Comparison of ENCODE assay signal across 18 cellular contexts in genomic region chr2:72153924-72154323, GRCh38. TPM values are rescaled to one million over a fixed set of nuclear protein-coding genes. Genes with fewer than 3 reads are reported as not detected.
DNase-seq lines count a peak whose midpoint lies in the region; ATAC-seq and TF ChIP-seq lines count a peak whose summit lies in the region.
"Had no signal": no experiment of that assay in that cellular context is flagged by ENCODE, and none has a peak within 500 bp of the region (broad histone marks: within the 10 kb centered on the region; RNA-seq: fewer than 3 reads in every experiment).

No MANE protein-coding gene starts in this region.

- TF ChIP-seq EP300 in SK-N-SH (IDR thresholded peaks at IDR 0.05; ENCODE audit: borderline replicate concordance in 1 of 2, low read depth in 1 of 2, low read length in 1 of 2), result no peak

- H3K4me1 Mint-ChIP-seq in activated CD4-positive, alpha-beta memory T cell treated with anti-CD3 and anti-CD28 coated beads, Interleukin-2, amount 10 ng/mL, durations not matched to agents 7 days and 5 days, result peaks cover 14% of the 10 kb centered on the region
- H3K4me1 Mint-ChIP-seq in activated CD4-positive, alpha-beta memory T cell treated with anti-CD3 and anti-CD28 coated beads for 36 hours (ENCODE audit: low read depth), result peaks cover 14% of the 10 kb centered on the region
- H3K4me1 Mint-ChIP-seq in osteocyte (ENCODE audit: unreplicated experiment) (peaks cover 13% of the 10 kb centered on the region), HFFc6 (ENCODE audit: low read depth) (peaks cover 16% of the 10 kb centered on the region)

- H3K79me2 ChIP-seq in SK-N-SH (ENCODE audit: insufficient read depth), result no peaks in the 10 kb centered on the region

- no peaks in the 10 kb centered on the region for H3K36me3 Mint-ChIP-seq in activated CD4-positive, alpha-beta memory T cell treated with anti-CD3 and anti-CD28 coated beads, Interleukin-2, amount 10 ng/mL, durations not matched to agents 7 days and 5 days (ENCODE audit: low read depth)
- H3K36me3 Mint-ChIP-seq in activated CD4-positive, alpha-beta memory T cell treated with anti-CD3 and anti-CD28 coated beads for 36 hours, result peaks cover 1% of the 10 kb centered on the region
- no peaks in the 10 kb centered on the region for H3K36me3 Mint-ChIP-seq in osteocyte (ENCODE audit: unreplicated experiment)
- no peaks in the 10 kb centered on the region for H3K36me3 Mint-ChIP-seq in HFFc6 (ENCODE audit: low read depth)
- H3K36me3 Mint-ChIP-seq: CD4-positive, alpha-beta memory T cell had no signal

- intact Hi-C loops in activated CD4-positive, alpha-beta memory T cell treated with anti-CD3 and anti-CD28 coated beads for 36 hours (cut with micrococcal nuclease), result no loop called here

- no peak overlapping the region for H3K27ac ChIP-seq in lung (ENCODE audit: low read depth in 1 of 2, low read length in 1 of 2)
- H3K27ac ChIP-seq in SK-N-SH (ENCODE audit: low read depth in 2 of 2, low read length in 1 of 2), result no peak overlapping the region
- H3K27ac ChIP-seq: 22Rv1, A549, C4-2B had no signal

- peaks cover 36% of the 10 kb centered on the region for H3K27me3 Mint-ChIP-seq in activated CD4-positive, alpha-beta memory T cell treated with anti-CD3 and anti-CD28 coated beads, Interleukin-2, amount 10 ng/mL, durations not matched to agents 7 days and 5 days
- H3K27me3 Mint-ChIP-seq in activated CD4-positive, alpha-beta memory T cell treated with anti-CD3 and anti-CD28 coated beads for 36 hours, result peaks cover 53% of the 10 kb centered on the region
- H3K27me3 Mint-ChIP-seq in osteocyte (ENCODE audit: unreplicated experiment), result peaks cover 48% of the 10 kb centered on the region
- peaks cover 50% of the 10 kb centered on the region for H3K27me3 Mint-ChIP-seq in HFFc6 (ENCODE audit: insufficient read depth)

- H3K27me3 ChIP-seq in lung (ENCODE audit: control insufficient read depth, insufficient read depth), result no peaks in the 10 kb centered on the region
- peaks cover 9% of the 10 kb centered on the region; the same call in 1 of the 2 replicates for H3K27me3 ChIP-seq in SK-N-SH (ENCODE audit: insufficient read depth)

- no peak for TF ChIP-seq RAD21 in SK-N-SH (IDR thresholded peaks at IDR 0.05; ENCODE audit: low read length)

- H3K4me1 ChIP-seq in lung (ENCODE audit: control insufficient read depth in 2 of 2, insufficient read depth in 2 of 2, low read length in 2 of 2) (peaks cover 0 to 13% of the 10 kb centered on the region in 2 donors), SK-N-SH (ENCODE audit: control insufficient read depth in 1 of 2, insufficient read depth in 2 of 2, low read depth in 1 of 2, low read length in 1 of 2) (peaks cover 5 to 15% of the 10 kb centered on the region in 2 experiments; a peak in 1 of 4 replicates)

- H3K9ac ChIP-seq in SK-N-SH, result no peak overlapping the region

- POLR2A ChIA-PET in activated CD4-positive, alpha-beta memory T cell treated with anti-CD3 and anti-CD28 coated beads, Interleukin-2, amount 10 ng/mL, durations not matched to agents 7 days and 5 days (lab: Charles Lee), result no interaction called here
- POLR2A ChIA-PET in activated CD4-positive, alpha-beta memory T cell treated with anti-CD3 and anti-CD28 coated beads for 36 hours (lab: Charles Lee), result no interaction called here
- POLR2A ChIA-PET in SK-N-SH (lab: Yijun Ruan, JAX), result no interaction called here

- H3F3A ChIP-seq in SK-N-SH (replicated peaks; ENCODE audit: insufficient read depth), result no peaks in the 10 kb centered on the region

- H3K9me3 Mint-ChIP-seq in activated CD4-positive, alpha-beta memory T cell treated with anti-CD3 and anti-CD28 coated beads, Interleukin-2, amount 10 ng/mL, durations not matched to agents 7 days and 5 days, result no peaks in the 10 kb centered on the region
- no peaks in the 10 kb centered on the region for H3K9me3 Mint-ChIP-seq in activated CD4-positive, alpha-beta memory T cell treated with anti-CD3 and anti-CD28 coated beads for 36 hours
- H3K9me3 Mint-ChIP-seq in osteocyte (ENCODE audit: unreplicated experiment), result no peaks in the 10 kb centered on the region
- H3K9me3 Mint-ChIP-seq in HFFc6, result no peaks in the 10 kb centered on the region

- no peak overlapping the region for H3K4me2 ChIP-seq in SK-N-SH
- H3K4me2 ChIP-seq: A549 had no signal

- no peak overlapping the region for H3K4me3 Mint-ChIP-seq in activated CD4-positive, alpha-beta memory T cell treated with anti-CD3 and anti-CD28 coated beads, Interleukin-2, amount 10 ng/mL, durations not matched to agents 7 days and 5 days
- no peak overlapping the region for H3K4me3 Mint-ChIP-seq in activated CD4-positive, alpha-beta memory T cell treated with anti-CD3 and anti-CD28 coated beads for 36 hours
- H3K4me3 Mint-ChIP-seq in osteocyte (ENCODE audit: unreplicated experiment) (no peak overlapping the region), HFFc6 (no peak overlapping the region)
- H3K4me3 Mint-ChIP-seq: CD4-positive, alpha-beta memory T cell had no signal

- no peaks in the 10 kb centered on the region for H4K20me1 ChIP-seq in SK-N-SH (ENCODE audit: insufficient read depth)

- H3K9me3 ChIP-seq in lung (ENCODE audit: control insufficient read depth in 2 of 2, insufficient read depth in 1 of 2, low read length in 1 of 2) (no peaks in the 10 kb centered on the region), SK-N-SH (no peaks in the 10 kb centered on the region)
- H3K9me3 ChIP-seq: A549 had no signal

- no peak overlapping the region for H3K4me3 ChIP-seq in lung
- no peak overlapping the region for H3K4me3 ChIP-seq in SK-N-SH (ENCODE audit: low read depth in 2 of 2, low read length in 1 of 2)
- H3K4me3 ChIP-seq: A549 had no signal

- no peak for ATAC-seq in lung (ENCODE audit: insufficient read depth, low FRiP score)
- ATAC-seq: A549, HepG2 had no signal

- H2AFZ ChIP-seq in SK-N-SH (ENCODE audit: low read depth), result no peak overlapping the region

- H3K36me3 ChIP-seq in lung (ENCODE audit: control insufficient read depth in 2 of 2, insufficient read depth in 2 of 2, low read length in 2 of 2), result no peaks in the 10 kb centered on the region
- no peaks in the 10 kb centered on the region for H3K36me3 ChIP-seq in SK-N-SH (replicated peaks in 1 of 2; ENCODE audit: control insufficient read depth in 1 of 2, insufficient read depth in 2 of 2, low read length in 1 of 2)

- WGBS in lung, 2 donors, result 90 to 94% methylated on average over 5 of the region's 5 CpGs
- 84% methylated on average over 5 of the region's 5 CpGs for WGBS in SK-N-SH (ENCODE audit: low lambda C conversion rate)

- no peak for TF ChIP-seq CTCF in lung (IDR thresholded peaks at IDR 0.05; ENCODE audit: control extremely low read depth, extremely low read depth)
- no peak for TF ChIP-seq CTCF in osteocyte (IDR thresholded peaks at IDR 0.05)
- TF ChIP-seq CTCF in SK-N-SH (IDR thresholded peaks at IDR 0.05), result no peak
- TF ChIP-seq CTCF in HFFc6 (IDR thresholded peaks at IDR 0.05), result no peak

- no peak overlapping the region for H3K27ac Mint-ChIP-seq in activated CD4-positive, alpha-beta memory T cell treated with anti-CD3 and anti-CD28 coated beads, Interleukin-2, amount 10 ng/mL, durations not matched to agents 7 days and 5 days
- no peak overlapping the region for H3K27ac Mint-ChIP-seq in activated CD4-positive, alpha-beta memory T cell treated with anti-CD3 and anti-CD28 coated beads for 36 hours
- H3K27ac Mint-ChIP-seq in osteocyte (ENCODE audit: unreplicated experiment) (no peak overlapping the region), HFFc6 (no peak overlapping the region)
- H3K27ac Mint-ChIP-seq: CD4-positive, alpha-beta memory T cell had no signal

- H3K9me2 ChIP-seq in SK-N-SH, result no peaks in the 10 kb centered on the region

- peak; percentile 5 for DNase-seq in activated CD4-positive, alpha-beta memory T cell treated with anti-CD3 and anti-CD28 coated beads, Interleukin-2, amount 10 ng/mL, durations not matched to agents 7 days and 5 days
- no peak for DNase-seq in activated CD4-positive, alpha-beta memory T cell treated with anti-CD3 and anti-CD28 coated beads for 36 hours
- peak; percentile 0 for DNase-seq in ELF-1 (ENCODE audit: low read depth, low spot score)
- peak; percentile 6 for DNase-seq in lung (ENCODE audit: low spot score)
- DNase-seq in osteocyte (ENCODE audit: extremely low spot score, unreplicated experiment), result peak; percentile 57
- DNase-seq in HCEC 1CT, result no peak
- DNase-seq in SK-N-SH, result no peak
- DNase-seq in HFFc6, result no peak
- DNase-seq: AML-193; CD4-positive, alpha-beta memory T cell; DMS153; DMS79; GF-D8; GOT3 had no signal

- CTCF ChIA-PET in activated CD4-positive, alpha-beta memory T cell treated with anti-CD3 and anti-CD28 coated beads, Interleukin-2, amount 10 ng/mL, durations not matched to agents 7 days and 5 days (lab: Charles Lee), result no interaction called here
- CTCF ChIA-PET in activated CD4-positive, alpha-beta memory T cell treated with anti-CD3 and anti-CD28 coated beads for 36 hours (lab: Charles Lee), result interaction anchor here (1.3 kb wide), 1 partner anchor 608 kb away, joined by 3 read pairs; no protein-coding TSS in a partner anchor
- CTCF ChIA-PET in SK-N-SH (lab: Yijun Ruan, JAX), result interaction anchor here (2.1 to 9.0 kb wide), 4 partner anchors 228 to 607 kb away, joined by 5 to 167 read pairs (median 63); no protein-coding TSS in a partner anchor

TF ChIP-seq in SK-N-SH, 30 proteins besides CTCF, POLR2A, EP300 and RAD21 (continues in another document):
- TF ChIP-seq RCOR1 (IDR thresholded peaks at IDR 0.05; ENCODE audit: low read length) (no peak), FOXJ3 (CRISPR knock-in tag; IDR thresholded peaks at IDR 0.05) (no peak), RXRA (IDR thresholded peaks at IDR 0.05; ENCODE audit: borderline replicate concordance, low read depth) (no peak), FOXM1 (IDR thresholded peaks at IDR 0.05; ENCODE audit: low read depth) (no peak), MAX (IDR thresholded peaks at IDR 0.05; ENCODE audit: low read depth) (no peak), MXI1 (IDR thresholded peaks at IDR 0.05; ENCODE audit: low read depth, low read length) (no peak), GABPA (IDR thresholded peaks at IDR 0.05; ENCODE audit: low read depth) (no peak), SMC3 (IDR thresholded peaks at IDR 0.05; ENCODE audit: low read depth, low read length) (no peak), RFX5 (IDR thresholded peaks at IDR 0.05; ENCODE audit: low read length) (no peak), TCF12 (IDR thresholded peaks at IDR 0.05) (no peak)

RNA-seq across cellular contexts. Expression of gene CYP26B1, which starts 6.3 kb away (rescaled TPM):
- total RNA-seq in activated CD4-positive, alpha-beta memory T cell treated with anti-CD3 and anti-CD28 coated beads, Interleukin-2, amount 10 ng/mL, durations not matched to agents 7 days and 5 days, result not detected
- total RNA-seq in activated CD4-positive, alpha-beta memory T cell treated with anti-CD3 and anti-CD28 coated beads for 36 hours, result not detected
- 1 to 10 TPM; 2.6 to 4.7 TPM for total RNA-seq in lung
- 1 to 10 TPM; 1.1 to 2.2 TPM for polyA plus RNA-seq in lung
- 0.89 and 1.3 TPM in 2 replicates for total RNA-seq in osteocyte
- polyA plus RNA-seq in SK-N-SH (2012; rRNA removed), result 0.26 and 0.33 TPM in 2 replicates
- polyA plus RNA-seq in SK-N-SH (2012; cell fraction: cytosol; rRNA removed), result 0.18 TPM in 2 replicates
- 0.83 and 0.92 TPM in 2 replicates for polyA plus RNA-seq in SK-N-SH (2012; cell fraction: nucleus; rRNA removed)
- total RNA-seq in HFFc6 (2021; fragmentation: NEBNext Ultra II Directional; extraction: Animal tissue kit (Norgen Biotek cat#: 25700)), result under 1 TPM in 5 of 6 experiments, not detected in 1; 0.05 to 0.66 (median 0.14) TPM
- total RNA-seq: CD4-positive, alpha-beta memory T cell had no signal
- polyA plus RNA-seq: CD4-positive, alpha-beta memory T cell had no signal

Comparison
In these comparisons a context has a peak if more than half of its experiments do, and no peak if none do; other contexts are left out.
1. DNase-seq: peak in activated CD4-positive, alpha-beta memory T cell treated with anti-CD3 and anti-CD28 coated beads, Interleukin-2, amount 10 ng/mL, durations not matched to agents 7 days and 5 days (single experiment), ELF-1 (single experiment), lung (single experiment) and osteocyte (single experiment); none in activated CD4-positive, alpha-beta memory T cell treated with anti-CD3 and anti-CD28 coated beads for 36 hours (single experiment), HCEC 1CT (single experiment), SK-N-SH (single experiment) and HFFc6 (single experiment).